Comparison of ENCODE assay signal across 15 cellular contexts in the genomic region with DNA sequence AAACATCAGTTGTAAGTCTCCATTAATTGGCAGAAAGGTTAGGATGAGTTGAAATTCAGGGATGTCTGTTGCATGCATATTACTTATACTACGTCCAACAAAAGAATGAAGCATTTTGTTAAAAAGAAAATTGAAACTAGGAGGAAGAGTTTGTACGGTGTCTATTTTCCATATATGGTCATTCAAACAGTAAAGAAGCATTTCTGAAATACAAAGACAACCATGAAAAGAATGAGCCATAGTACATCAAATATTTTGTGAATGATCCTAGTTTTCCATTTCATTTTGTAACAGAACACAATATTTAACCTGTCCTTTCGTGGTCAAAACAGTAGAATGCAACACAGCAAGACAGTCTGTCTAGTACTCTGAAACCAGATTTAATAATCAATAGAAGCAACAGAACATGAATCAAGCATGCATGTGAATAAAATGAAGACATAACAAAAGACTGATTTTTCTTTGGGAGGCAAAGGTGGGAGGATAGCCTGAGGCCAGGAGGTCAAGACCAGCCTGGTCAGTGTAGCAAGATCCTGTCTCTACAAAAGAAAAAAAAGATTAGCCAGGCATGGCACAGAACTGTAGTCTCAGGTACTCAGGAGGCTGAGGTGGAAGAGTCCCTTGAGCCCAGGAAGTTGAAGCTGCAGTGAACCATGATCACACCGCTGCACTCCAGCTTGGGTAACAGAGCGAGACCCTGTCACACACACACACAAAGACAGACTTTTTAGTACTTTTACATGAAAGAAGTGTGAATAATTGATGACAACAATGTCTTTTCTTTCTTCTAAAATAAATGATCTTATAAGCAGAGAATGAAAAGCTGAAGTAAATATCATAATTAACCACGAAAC.
DNase-seq lines count a peak whose midpoint lies in the region; ATAC-seq, FAIRE-seq and TF ChIP-seq lines count a peak whose summit lies in the region.
"Had no signal": no experiment of that assay in that cellular context is flagged by ENCODE, and none has a peak within 500 bp of the region (broad histone marks: within the 10 kb centered on the region; RNA-seq: fewer than 3 reads in every experiment).

No MANE protein-coding gene starts in this region.

- no peak overlapping the region for H2BK12ac ChIP-seq in H9 (ENCODE audit: insufficient read length, low read depth, low read length)

- TF ChIP-seq CTCF in H9 (conservative IDR thresholded peaks at IDR 0.05): no peak
- no peak for TF ChIP-seq CTCF in astrocyte (IDR thresholded peaks at IDR 0.05; ENCODE audit: insufficient read depth, low read depth, low read length)
- TF ChIP-seq CTCF in spleen (IDR thresholded peaks at IDR 0.05 in 8 of 11, conservative IDR thresholded peaks at IDR 0.05 in 3 of 11): no peak

- no peaks in the 10 kb centered on the region for H3K79me2 ChIP-seq in H9 (ENCODE audit: insufficient read depth, low read length)
- no peaks in the 10 kb centered on the region for H3K79me2 ChIP-seq in astrocyte (ENCODE audit: insufficient read depth, low read length)

- H3K18ac ChIP-seq in H9 (ENCODE audit: insufficient read length, low read depth, low read length): no peak overlapping the region

- no peak overlapping the region for H2BK5ac ChIP-seq in H9 (ENCODE audit: insufficient read length, low read length)

- no CpG with 5 or more reads among the region's 6 CpGs for WGBS in H9 (ENCODE audit: extremely low coverage, insufficient read length, low lambda C conversion rate)
- WGBS in spleen, 5 donors: 44 to 73% (median 55%) methylated on average over 6 of the region's 6 CpGs

- H3K27me3 Mint-ChIP-seq in H9 (ENCODE audit: low read depth): no peaks in the 10 kb centered on the region
- no peaks in the 10 kb centered on the region for H3K27me3 Mint-ChIP-seq in astrocyte (ENCODE audit: low read depth, unreplicated experiment)
- H3K27me3 Mint-ChIP-seq: activated CD4-positive, alpha-beta T cell treated with anti-CD3 and anti-CD28 coated beads for 36 hours; stimulated activated memory B cell treated with anti-CD40 and anti-IgM and Interleukin-4, amounts not matched to agents 10 μg/mL and 1 μg/mL and 100 μg/mL, for 72 hours had no signal

- no peak overlapping the region for H4K91ac ChIP-seq in H9 (ENCODE audit: insufficient read length, low read depth, low read length)

- H3K4me3 Mint-ChIP-seq in H9 (no peak overlapping the region), astrocyte (ENCODE audit: unreplicated experiment) (no peak overlapping the region)
- H3K4me3 Mint-ChIP-seq: activated CD4-positive, alpha-beta T cell treated with anti-CD3 and anti-CD28 coated beads for 36 hours; endodermal cell; stimulated activated memory B cell treated with anti-CD40 and anti-IgM and Interleukin-4, amounts not matched to agents 10 μg/mL and 1 μg/mL and 100 μg/mL, for 72 hours had no signal

- no peaks in the 10 kb centered on the region for H3K79me1 ChIP-seq in H9 (ENCODE audit: insufficient read depth, low read depth, low read length, poor library complexity, severe bottlenecking)

- H3K36me3 Mint-ChIP-seq in H9 (ENCODE audit: insufficient read depth in 1 of 3, low read depth in 3 of 3) (peaks cover 4 to 10% (median 6%) of the 10 kb centered on the region in 3 experiments; a peak in 6 of 7 replicates), astrocyte (ENCODE audit: low read depth, unreplicated experiment) (peaks cover 2% of the 10 kb centered on the region)
- H3K36me3 Mint-ChIP-seq: stimulated activated memory B cell treated with anti-CD40 and anti-IgM and Interleukin-4, amounts not matched to agents 10 μg/mL and 1 μg/mL and 100 μg/mL, for 72 hours had no signal

- H2BK20ac ChIP-seq in H9 (ENCODE audit: low read depth, low read length, poor library complexity, severe bottlenecking): no peak overlapping the region

- H4K5ac ChIP-seq in H9 (ENCODE audit: insufficient read length, low read depth, low read length): no peak overlapping the region

- intact Hi-C loops in spleen (cut with DNase I; ENCODE audit: low total_unique reads): no loop called here

- H3K4me3 ChIP-seq in BLaER1 treated with 17β-estradiol and CSF1 and Interleukin-3, amounts not matched to agents 10 nM and 100 nM: no peak overlapping the region
- no peak overlapping the region for H3K4me3 ChIP-seq in astrocyte (ENCODE audit: insufficient read depth, low read depth, low read length)
- H3K4me3 ChIP-seq in spleen: no peak overlapping the region

- H2BK15ac ChIP-seq in H9 (ENCODE audit: low read depth, low read length): no peak overlapping the region

- peak; percentile 82 for FAIRE-seq in astrocyte (lab: Jason Lieb, UNC)

- no peak overlapping the region for H3K9ac ChIP-seq in BLaER1 treated with 17β-estradiol and CSF1 and Interleukin-3, amounts not matched to agents 10 nM and 100 nM
- H3K9ac ChIP-seq in H9 (ENCODE audit: extremely low read depth, insufficient read length, low read length): no peak overlapping the region
- H3K9ac ChIP-seq in astrocyte (ENCODE audit: low read length): no peak overlapping the region

- H2AFZ ChIP-seq in H9 (ENCODE audit: low read length) (no peak overlapping the region), astrocyte (ENCODE audit: low read depth, low read length) (no peak overlapping the region)

- no peak overlapping the region for H3T11ph ChIP-seq in H9 (ENCODE audit: low read length)

- no peak overlapping the region for H4K8ac ChIP-seq in H9 (replicated peaks; ENCODE audit: insufficient read length, low read depth, low read length)

- H3K4ac ChIP-seq in H9 (ENCODE audit: low read depth, low read length): no peak overlapping the region

- no peak overlapping the region for H3K14ac ChIP-seq in H9 (ENCODE audit: insufficient read depth, low read length)

- H3K36me3 ChIP-seq in BLaER1 treated with 17β-estradiol and CSF1 and Interleukin-3, amounts not matched to agents 10 nM and 100 nM: no peaks in the 10 kb centered on the region
- no peaks in the 10 kb centered on the region for H3K36me3 ChIP-seq in astrocyte (ENCODE audit: insufficient read depth, low read length)
- no peaks in the 10 kb centered on the region for H3K36me3 ChIP-seq in spleen

- no peak for ATAC-seq in GM21515 (IDR thresholded peaks at IDR 0.05; ENCODE audit: unreplicated experiment)
- ATAC-seq: activated CD4-positive, alpha-beta T cell treated with anti-CD3 and anti-CD28 coated beads for 36 hours; activated naive CD4-positive, alpha-beta T cell treated with anti-CD3 and anti-CD28 coated beads, Interleukin-2, amount 50 U/mL, for 72 hours; stimulated activated memory B cell treated with anti-CD40 and anti-IgM and Interleukin-4, amounts not matched to agents 10 μg/mL and 1 μg/mL and 100 μg/mL, for 72 hours had no signal

- H2BK120ac ChIP-seq in H9 (ENCODE audit: low read depth, low read length, poor library complexity, severe bottlenecking): no peak overlapping the region

- peak overlapping the region in 6 of 11 experiments; percentile 4 to 42 (median 11); a peak in 7 of 22 replicates for H3K4me2 ChIP-seq in BLaER1 treated with 17β-estradiol and CSF1 and Interleukin-3, amounts not matched to agents 10 nM and 100 nM
- H3K4me2 ChIP-seq in H9 (ENCODE audit: insufficient read depth, insufficient read length, low read length): no peak overlapping the region
- H3K4me2 ChIP-seq in astrocyte (ENCODE audit: low read length): peak overlapping the region; percentile 20

- H3K27ac Mint-ChIP-seq in H9 (peak overlapping the region in 2 of 3 experiments; percentile 20 to 57; a peak in 3 of 7 replicates), astrocyte (ENCODE audit: unreplicated experiment) (peak overlapping the region; percentile 76)
- H3K27ac Mint-ChIP-seq: activated CD4-positive, alpha-beta T cell treated with anti-CD3 and anti-CD28 coated beads for 36 hours; endodermal cell; stimulated activated memory B cell treated with anti-CD40 and anti-IgM and Interleukin-4, amounts not matched to agents 10 μg/mL and 1 μg/mL and 100 μg/mL, for 72 hours had no signal

- H3K9me3 ChIP-seq in BLaER1 treated with 17β-estradiol and CSF1 and Interleukin-3, amounts not matched to agents 10 nM and 100 nM (replicated peaks in 1 of 11): peaks cover 0 to 9% (median 0%) of the 10 kb centered on the region in 11 experiments; a peak in 6 of 22 replicates
- H3K9me3 ChIP-seq in H9 (ENCODE audit: control insufficient read depth, low read depth, low read length) (no peaks in the 10 kb centered on the region), astrocyte (ENCODE audit: insufficient read depth, low read depth, low read length) (no peaks in the 10 kb centered on the region), spleen (peaks cover 0 to 12% (median 5%) of the 10 kb centered on the region in 8 donors)

- H3K4me1 ChIP-seq in BLaER1 treated with 17β-estradiol and CSF1 and Interleukin-3, amounts not matched to agents 10 nM and 100 nM: peaks cover 0 to 10% (median 5%) of the 10 kb centered on the region in 10 experiments; a peak in 9 of 20 replicates
- H3K4me1 ChIP-seq in H9 (ENCODE audit: insufficient read depth, low read length): no peaks in the 10 kb centered on the region
- H3K4me1 ChIP-seq in astrocyte (ENCODE audit: insufficient read depth, low read length): peaks cover 4% of the 10 kb centered on the region
- H3K4me1 ChIP-seq in spleen: no peaks in the 10 kb centered on the region

- DNase-seq in H9 (no peak), astrocyte (ENCODE audit: low read depth) (peak; percentile 59), left kidney (ENCODE audit: low read depth, low spot score) (peak; percentile 70), AG08395 (ENCODE audit: low spot score) (no peak), spleen (no peak)
- no peak for DNase-seq in stimulated activated CD4-positive, alpha-beta T cell treated with anti-CD3 and anti-CD28 coated beads, Interleukin-4, amount 100 ng/mL, for 24 hours
- DNase-seq: activated CD4-positive, alpha-beta T cell treated with anti-CD3 and anti-CD28 coated beads for 36 hours; activated T-cell treated with anti-CD3 and anti-CD28 coated beads for 4 hours; endodermal cell; T-helper 2 cell; trophoblast cell had no signal

- H3K9me3 Mint-ChIP-seq in H9: peaks cover 5 to 7% of the 10 kb centered on the region in 2 experiments
- H3K9me3 Mint-ChIP-seq in astrocyte (ENCODE audit: unreplicated experiment): peaks cover 4% of the 10 kb centered on the region

- H3K27me3 ChIP-seq in BLaER1 treated with 17β-estradiol and CSF1 and Interleukin-3, amounts not matched to agents 10 nM and 100 nM: no peaks in the 10 kb centered on the region
- H3K27me3 ChIP-seq in H9 (ENCODE audit: insufficient read depth, low read length): no peaks in the 10 kb centered on the region
- H3K27me3 ChIP-seq in astrocyte (ENCODE audit: insufficient read depth, low read length): no peaks in the 10 kb centered on the region
- H3K27me3 ChIP-seq in spleen (replicated peaks in 1 of 7): no peaks in the 10 kb centered on the region

- no peaks in the 10 kb centered on the region for H3K23me2 ChIP-seq in H9 (ENCODE audit: insufficient read length, low read depth, low read length, poor library complexity, severe bottlenecking)

- H3K27ac ChIP-seq in BLaER1 treated with 17β-estradiol and CSF1 and Interleukin-3, amounts not matched to agents 10 nM and 100 nM: no peak overlapping the region
- no peak overlapping the region for H3K27ac ChIP-seq in H9 (ENCODE audit: insufficient read length, low read depth, low read length)
- H3K27ac ChIP-seq in astrocyte (ENCODE audit: low read depth, low read length): peak overlapping the region; percentile 34
- no peak overlapping the region for H3K27ac ChIP-seq in spleen

- H3K23ac ChIP-seq in H9 (ENCODE audit: insufficient read length, low read depth, low read length): no peak overlapping the region

- H2AK5ac ChIP-seq in H9 (ENCODE audit: insufficient read length, low read length): no peak overlapping the region

- no peak overlapping the region for H3K56ac ChIP-seq in H9 (ENCODE audit: insufficient read length, low read depth, low read length)

- no peaks in the 10 kb centered on the region for H4K20me1 ChIP-seq in BLaER1 treated with 17β-estradiol and CSF1 and Interleukin-3, amounts not matched to agents 10 nM and 100 nM
- no peaks in the 10 kb centered on the region for H4K20me1 ChIP-seq in H9 (ENCODE audit: control insufficient read depth, insufficient read depth, insufficient read length)
- no peaks in the 10 kb centered on the region for H4K20me1 ChIP-seq in astrocyte (ENCODE audit: insufficient read depth, low read length)

- TF ChIP-seq POLR2A in spleen (IDR thresholded peaks at IDR 0.05): no peak

- H3K4me1 Mint-ChIP-seq in H9: peaks cover 3 to 4% of the 10 kb centered on the region in 2 experiments; a peak in 2 of 4 replicates
- peaks cover 28% of the 10 kb centered on the region for H3K4me1 Mint-ChIP-seq in astrocyte (ENCODE audit: low read depth, unreplicated experiment)
- H3K4me1 Mint-ChIP-seq: activated CD4-positive, alpha-beta T cell treated with anti-CD3 and anti-CD28 coated beads for 36 hours; endodermal cell; stimulated activated memory B cell treated with anti-CD40 and anti-IgM and Interleukin-4, amounts not matched to agents 10 μg/mL and 1 μg/mL and 100 μg/mL, for 72 hours had no signal

Comparison
In these comparisons a context has a peak if more than half of its experiments do, and no peak if none do; other contexts are left out.
1. DNase-seq: peak in astrocyte (single experiment) and left kidney (single experiment); none in H9 (single experiment), AG08395 (single experiment), stimulated activated CD4-positive, alpha-beta T cell treated with anti-CD3 and anti-CD28 coated beads, Interleukin-4, amount 100 ng/mL, for 24 hours (single experiment) and spleen (single experiment).